In genomic region chr1:41486053-41486891, GRCh38 we compare ENCODE assay signal across 10 cellular contexts. TPM values are rescaled to one million over a fixed set of nuclear protein-coding genes. Genes with fewer than 3 reads are reported as not detected.
A peak's percentile ranks its signal among the peaks of the same experiment; 100 is the strongest.
DNase-seq lines count a peak whose midpoint lies in the region; ATAC-seq, FAIRE-seq and TF ChIP-seq lines count a peak whose summit lies in the region.
"Had no signal": no experiment of that assay in that cellular context is flagged by ENCODE, and none has a peak within 500 bp of the region (broad histone marks: within the 10 kb centered on the region; RNA-seq: fewer than 3 reads in every experiment).

No MANE protein-coding gene starts in this region.

- no peaks in the 10 kb centered on the region for H3K9me2 ChIP-seq in OCI-LY7 (ENCODE audit: insufficient read depth, low read length)

- TF ChIP-seq POLR2A in upper lobe of left lung (IDR thresholded peaks at IDR 0.05), result no peak

- no peak overlapping the region for H2AFZ ChIP-seq in OCI-LY7 (ENCODE audit: low read length)

- H3K4me2 ChIP-seq in OCI-LY7 (ENCODE audit: low read length), result no peak overlapping the region

- WGBS in pancreas, 2 donors, result 40 to 43% methylated on average over 20 of the region's 20 CpGs
- WGBS in upper lobe of left lung, 2 donors, result 53 to 61% methylated on average over 20 of the region's 20 CpGs

- POLR2A ChIA-PET in GM10248 (lab: Yijun Ruan, JAX) (no interaction called here), OCI-LY7 (lab: Charles Lee) (no interaction called here)

- no TSS peak for BruUV-seq in OCI-LY7 (replicated peaks; lab: Mats Ljungman, UMichigan)

- H3K4me1 ChIP-seq in pancreas (peaks cover 28 to 33% (median 33%) of the 10 kb centered on the region in 3 donors), upper lobe of left lung (peaks cover 20 to 58% (median 51%) of the 10 kb centered on the region in 4 donors), OCI-LY7 (ENCODE audit: insufficient read depth, low read length, poor library complexity, severe bottlenecking) (no peaks in the 10 kb centered on the region)

- H3K27ac ChIP-seq in pancreas (peak overlapping the region; percentile 65 to 82 (median 72)), upper lobe of left lung (no peak overlapping the region), OCI-LY7 (ENCODE audit: low read depth, low read length, poor library complexity, severe bottlenecking) (no peak overlapping the region)
- H3K27ac ChIP-seq: right lobe of liver had no signal

- TF ChIP-seq CTCF in GM10248 (IDR thresholded peaks at IDR 0.05; ENCODE audit: control extremely low read depth, extremely low read depth, low read depth, missing control alignments), result no peak
- TF ChIP-seq CTCF in chondrocyte (IDR thresholded peaks at IDR 0.05), result no peak
- no peak for TF ChIP-seq CTCF in pancreas (IDR thresholded peaks at IDR 0.05)
- TF ChIP-seq CTCF in upper lobe of left lung (IDR thresholded peaks at IDR 0.05), result no peak
- TF ChIP-seq CTCF in OCI-LY7 (conservative IDR thresholded peaks at IDR 0.05; ENCODE audit: low read length), result no peak

- FAIRE-seq in HTR-8/SVneo (lab: Jason Lieb, UNC) (peak; percentile 28), pancreas (lab: Jason Lieb, UNC) (no peak)

- DNase-seq in GM10248 (ENCODE audit: extremely low spot score), result peak; percentile 76
- no peak for DNase-seq in HTR-8/SVneo (ENCODE audit: insufficient read length, low spot score)
- DNase-seq in chondrocyte (ENCODE audit: low spot score), result peak; percentile 49
- peak in 4 of 6 donors; percentile 48 to 60 (median 54) for DNase-seq in pancreas
- DNase-seq in upper lobe of left lung, result no peak
- DNase-seq in hippocampal formation (lab: John Stamatoyannopoulos, UW), result no peak
- DNase-seq in OCI-LY7 (ENCODE audit: low spot score), result no peak
- DNase-seq: activated effector memory CD4-positive, alpha-beta T cell treated with anti-CD3 and anti-CD28 coated beads, Interleukin-2, amount 50 U/mL, for 16 hours had no signal

- intact Hi-C loops in pancreas (cut with DNase I), result no loop called here
- intact Hi-C loops in OCI-LY7 (cut with micrococcal nuclease; ENCODE audit: unreplicated experiment), result no loop called here

- no peaks in the 10 kb centered on the region for H3K27me3 ChIP-seq in pancreas
- H3K27me3 ChIP-seq in upper lobe of left lung, result no peaks in the 10 kb centered on the region
- H3K27me3 ChIP-seq: right lobe of liver had no signal

- ATAC-seq in pancreas (peak in 2 of 4 donors; percentile 3 to 5), upper lobe of left lung (ENCODE audit: low FRiP score in 2 of 2) (no peak), GM21786 (IDR thresholded peaks at IDR 0.05; ENCODE audit: unreplicated experiment) (no peak)
- ATAC-seq: right lobe of liver had no signal

- H3K4me3 ChIP-seq in pancreas (peak overlapping the region in 2 of 4 donors; percentile 0 to 5), upper lobe of left lung (no peak overlapping the region), OCI-LY7 (ENCODE audit: low read depth, low read length, poor library complexity, severe bottlenecking) (no peak overlapping the region)
- H3K4me3 ChIP-seq: right lobe of liver had no signal

- TF ChIP-seq EP300 in upper lobe of left lung (IDR thresholded peaks at IDR 0.05), result no peak

- no peaks in the 10 kb centered on the region for H3K36me3 Mint-ChIP-seq in chondrocyte (ENCODE audit: low read depth)

- no peaks in the 10 kb centered on the region for H3K27me3 Mint-ChIP-seq in chondrocyte (ENCODE audit: low read depth)

- H3K9me3 ChIP-seq in pancreas, result no peaks in the 10 kb centered on the region
- no peaks in the 10 kb centered on the region for H3K9me3 ChIP-seq in upper lobe of left lung
- no peaks in the 10 kb centered on the region for H3K9me3 ChIP-seq in OCI-LY7 (ENCODE audit: low read length)
- H3K9me3 ChIP-seq: right lobe of liver had no signal

- H3K4me3 Mint-ChIP-seq in chondrocyte (ENCODE audit: unreplicated experiment), result peak overlapping the region; percentile 53

- CTCF ChIA-PET in GM10248 (lab: Yijun Ruan, JAX), result interaction anchor here (12.8 kb wide), 1 partner anchor 9 kb away, joined by 104 read pairs; no protein-coding TSS in a partner anchor
- CTCF ChIA-PET in OCI-LY7 (lab: Charles Lee; ENCODE audit: unreplicated experiment), result no interaction called here

- peak overlapping the region; percentile 85 for H3K27ac Mint-ChIP-seq in chondrocyte (ENCODE audit: unreplicated experiment)

- peaks cover 62% of the 10 kb centered on the region for H3K4me1 Mint-ChIP-seq in chondrocyte (ENCODE audit: low read depth)

- H3K9me3 Mint-ChIP-seq in chondrocyte (ENCODE audit: low read depth), result no peaks in the 10 kb centered on the region

- H4K20me1 ChIP-seq in OCI-LY7 (ENCODE audit: insufficient read depth, low read length), result no peaks in the 10 kb centered on the region

- H3K36me3 ChIP-seq in pancreas (no peaks in the 10 kb centered on the region), upper lobe of left lung (no peaks in the 10 kb centered on the region), OCI-LY7 (ENCODE audit: insufficient read depth, low read length) (no peaks in the 10 kb centered on the region)
- H3K36me3 ChIP-seq: right lobe of liver had no signal

- no peaks in the 10 kb centered on the region for H3K79me2 ChIP-seq in OCI-LY7 (ENCODE audit: insufficient read depth, low read depth, low read length)

RNA-seq across cellular contexts. Expression of gene EDN2, which starts 1.8 kb away (rescaled TPM):
- total RNA-seq in chondrocyte, result 0.38 to 4.2 TPM (median 0.80 TPM) in 3 replicates
- total RNA-seq in pancreas, result 1 to 10 TPM; 1.2 to 3.0 (median 1.6) TPM
- 1 to 10 TPM; 2.9 to 8.3 TPM for polyA plus RNA-seq in pancreas
- 1 to 10 TPM in 1 of 6 donors, under 1 TPM in 2, not detected in 3; 0.49 to 4.0 (median 0.77) TPM for total RNA-seq in upper lobe of left lung
- not detected in 2 replicates for total RNA-seq in OCI-LY7 (2014; rRNA removed; shearing (Covaris generic))
- total RNA-seq in OCI-LY7 (2022), result not detected in 2 replicates

Comparison
In these comparisons a context has a peak if more than half of its experiments do, and no peak if none do; other contexts are left out.
1. DNase-seq: peak in GM10248 (single experiment), chondrocyte (single experiment) and pancreas (4 of 6); none in HTR-8/SVneo (single experiment), upper lobe of left lung (0 of 2), hippocampal formation (0 of 2) and OCI-LY7 (single experiment).
2. H3K27ac ChIP-seq: peak in pancreas (4 of 4); none in upper lobe of left lung (0 of 4) and OCI-LY7 (single experiment).